In the genomic region with DNA sequence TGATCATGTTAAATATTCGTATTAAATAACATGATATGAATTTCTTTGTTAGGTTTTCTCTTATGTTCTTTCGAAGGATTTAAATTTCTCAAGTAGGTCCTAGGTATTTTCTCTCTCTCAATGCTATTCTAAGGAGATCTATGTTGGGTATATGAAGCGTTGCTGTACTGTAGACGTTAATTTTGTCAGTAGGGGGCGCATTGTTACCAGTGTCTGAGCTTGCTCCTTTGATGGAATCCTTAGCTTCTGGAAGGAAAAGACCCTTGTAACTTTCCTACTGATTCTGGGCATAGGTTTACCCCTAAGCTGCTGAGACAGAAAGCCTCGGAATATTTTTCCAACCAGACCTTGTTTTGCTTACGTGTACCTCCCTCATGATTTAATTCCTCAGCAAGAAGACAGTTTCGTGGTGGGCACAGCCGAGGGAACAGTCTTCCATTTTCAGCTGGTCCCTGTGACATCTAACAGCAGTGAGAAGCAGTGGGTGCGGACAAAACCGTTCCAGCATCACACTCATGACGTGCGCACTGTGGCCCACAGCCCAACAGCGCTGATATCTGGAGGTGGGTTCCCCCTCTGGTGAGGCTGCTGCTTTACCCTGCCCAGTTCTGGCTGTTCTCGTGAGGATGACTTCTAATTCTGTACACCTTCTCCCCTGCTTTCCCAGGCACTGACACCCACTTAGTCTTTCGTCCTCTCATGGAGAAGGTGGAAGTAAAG, we compare ENCODE assay signal across 7 cellular contexts. TPM values are rescaled to one million over a fixed set of nuclear protein-coding genes. Genes with fewer than 3 reads are reported as not detected.
A peak's percentile ranks its signal among the peaks of the same experiment; 100 is the strongest.
DNase-seq lines count a peak whose midpoint lies in the region; ATAC-seq and TF ChIP-seq lines count a peak whose summit lies in the region.

No MANE protein-coding gene starts in this region.

- peak; percentile 5 for DNase-seq in GDM1 (lab: John Stamatoyannopoulos, UW)
- DNase-seq in LoVo (ENCODE audit: low spot score) = peak; percentile 49
- DNase-seq in SJCRH30 = peak; percentile 52 to 79
- peak; percentile 78 for DNase-seq in brain microvascular endothelial cell
- DNase-seq in hippocampal formation (lab: John Stamatoyannopoulos, UW) = peak; percentile 29 to 68
- DNase-seq in smooth muscle cell of the brain vasculature (ENCODE audit: low read depth, low spot score) = peak; percentile 57

- no peaks in the 10 kb centered on the region for H3K9me3 ChIP-seq in SJCRH30 (replicated peaks)

- H3K4me1 ChIP-seq in SJCRH30 = no peaks in the 10 kb centered on the region

- H3K27ac ChIP-seq in SJCRH30 (no peak overlapping the region), brain microvascular endothelial cell (no peak overlapping the region)

- H3K36me3 ChIP-seq in SJCRH30 (peaks cover 24% of the 10 kb centered on the region), brain microvascular endothelial cell (replicated peaks) (peaks cover 65% of the 10 kb centered on the region)

- in situ Hi-C loops in brain microvascular endothelial cell (cut with HindIII; ENCODE audit: low pct_ligation_motif_present, low sequenced_read_pairs) = no loop called here

- H3K4me3 ChIP-seq in SJCRH30 (no peak overlapping the region), brain microvascular endothelial cell (ENCODE audit: low read depth, low read length) (no peak overlapping the region)

- no peaks in the 10 kb centered on the region for H3K27me3 ChIP-seq in SJCRH30
- no peaks in the 10 kb centered on the region for H3K27me3 ChIP-seq in brain microvascular endothelial cell (replicated peaks)

- ATAC-seq in HG02642 (IDR thresholded peaks at IDR 0.05; ENCODE audit: poor library complexity, unreplicated experiment) = no peak

- TF ChIP-seq CTCF in brain microvascular endothelial cell (IDR thresholded peaks at IDR 0.05; ENCODE audit: low read depth, low read length, missing control alignments) = peak; percentile 76

RNA-seq across cellular contexts. Expression of a gene that starts 17.9 kb away (rescaled TPM):
- total RNA-seq in SJCRH30 (2014; rRNA removed; shearing (Covaris generic)) = 23.8 and 31.4 TPM in 2 replicates

RNA-seq across cellular contexts. Expression of a gene that starts 17.9 kb away (rescaled TPM):
- 38.2 and 42.3 TPM in 2 replicates for total RNA-seq in SJCRH30 (2014; rRNA removed; shearing (Covaris generic))

RNA-seq across cellular contexts. Expression of a gene that starts 36.7 kb away (rescaled TPM):
- 12.5 and 14.0 TPM in 2 replicates for total RNA-seq in SJCRH30 (2014; rRNA removed; shearing (Covaris generic))

RNA-seq across cellular contexts. Expression of a gene that starts 44.9 kb away (rescaled TPM):
- 0.08 and 0.25 TPM in 2 replicates for total RNA-seq in SJCRH30 (2014; rRNA removed; shearing (Covaris generic))

Comparison
In these comparisons a context has a peak if more than half of its experiments do, and no peak if none do; other contexts are left out.
1. DNase-seq: peak in every context shown above with its lines; median percentile 78 in brain microvascular endothelial cell; 66 in SJCRH30; 57 in smooth muscle cell of the brain vasculature; 49 in LoVo; 48 in hippocampal formation; 5 in GDM1.